8 cellular contexts compared by ENCODE assay signal in genomic region chr19:45498411-45499195, GRCh38.
DNase-seq lines count a peak whose midpoint lies in the region; TF ChIP-seq lines count a peak whose summit lies in the region.

Gene PPM1N (plus strand): TSS chr19:45498443. CDS start chr19:45498473, 30 bp downstream.

- H3K4me3 ChIP-seq in Loucy (ENCODE audit: low read length, poor library complexity, severe bottlenecking) = peak within 1 kb of the TSS; percentile 79
- peak within 1 kb of the TSS; percentile 41 for H3K4me3 ChIP-seq in epithelial cell of esophagus (ENCODE audit: low read length)
- peak within 1 kb of the TSS; percentile 43 for H3K4me3 ChIP-seq in neuron (ENCODE audit: low read length)

- H3K9ac ChIP-seq in Loucy (ENCODE audit: low read depth, low read length, poor library complexity, severe bottlenecking) = peak within 1 kb of the TSS; percentile 71

- H3F3A ChIP-seq in Loucy (ENCODE audit: low read depth) = no peaks in the 10 kb centered on the region

- no peaks in the 10 kb centered on the region for H3K9me2 ChIP-seq in Loucy (replicated peaks; ENCODE audit: low read depth, low read length)

- peak within 1 kb of the TSS; percentile 93 for H3K4me2 ChIP-seq in Loucy (ENCODE audit: low read depth, low read length, poor library complexity, severe bottlenecking)

- DNase-seq in COR-L47 (lab: John Stamatoyannopoulos, UW) (peak; percentile 31), epithelial cell of esophagus (ENCODE audit: low read depth) (no peak), SW480 (ENCODE audit: low spot score) (no peak), globus pallidus (ENCODE audit: low spot score) (no peak), HuH-7 (ENCODE audit: low spot score) (no peak)
- peak; percentile 64 to 67 for DNase-seq in activated CD4-positive, alpha-beta T cell treated with anti-CD3 and anti-CD28 coated beads, Interleukin-2, amount 50 U/mL, for 48 hours

- peaks cover 7% of the 10 kb centered on the region for H4K20me1 ChIP-seq in Loucy (ENCODE audit: insufficient read depth, low read length, poor library complexity, severe bottlenecking)

- H3K27me3 ChIP-seq in Loucy (ENCODE audit: insufficient read depth, low read length, poor library complexity, severe bottlenecking) (no peaks in the 10 kb centered on the region), neuron (ENCODE audit: insufficient read depth, low read length) (peaks cover 39% of the 10 kb centered on the region)

- TF ChIP-seq CTCF in Loucy (conservative IDR thresholded peaks at IDR 0.05; ENCODE audit: low read length) = no peak
- no peak for TF ChIP-seq CTCF in epithelial cell of esophagus (IDR thresholded peaks at IDR 0.05; ENCODE audit: insufficient read depth, low read depth, low read length, missing control alignments)

- H2AFZ ChIP-seq in Loucy (ENCODE audit: low read length) (peak within 1 kb of the TSS; percentile 93), neuron (ENCODE audit: low read depth, low read length) (no peak within 1 kb of the TSS)

- no peaks in the 10 kb centered on the region for H3K9me3 ChIP-seq in Loucy (ENCODE audit: insufficient read depth, low read depth, low read length)
- no peaks in the 10 kb centered on the region for H3K9me3 ChIP-seq in neuron (ENCODE audit: low read length)

- H3K36me3 ChIP-seq in Loucy (ENCODE audit: insufficient read depth, low read length) = no peaks in the 10 kb centered on the region
- H3K36me3 ChIP-seq in neuron (ENCODE audit: insufficient read depth, low read length) = peaks cover 13% of the 10 kb centered on the region

- H3K79me2 ChIP-seq in Loucy (ENCODE audit: insufficient read depth, low read length) = no peaks in the 10 kb centered on the region

- H3K4me1 ChIP-seq in Loucy (ENCODE audit: insufficient read depth, low read length, poor library complexity, severe bottlenecking) (peaks cover 4% of the 10 kb centered on the region), neuron (ENCODE audit: insufficient read depth, low read length) (peaks cover 12% of the 10 kb centered on the region)

Comparison
In these comparisons a context has a peak if more than half of its experiments do, and no peak if none do; other contexts are left out.
1. DNase-seq: peak in COR-L47 (single experiment) and activated CD4-positive, alpha-beta T cell treated with anti-CD3 and anti-CD28 coated beads, Interleukin-2, amount 50 U/mL, for 48 hours (2 of 2); none in epithelial cell of esophagus (single experiment), SW480 (single experiment), globus pallidus (single experiment) and HuH-7 (single experiment).
2. Peak in every context shown above with its lines, with median percentiles within 50 percentile points of each other: H3K4me3 ChIP-seq.